8 cellular contexts compared by ENCODE assay signal in the genomic region with DNA sequence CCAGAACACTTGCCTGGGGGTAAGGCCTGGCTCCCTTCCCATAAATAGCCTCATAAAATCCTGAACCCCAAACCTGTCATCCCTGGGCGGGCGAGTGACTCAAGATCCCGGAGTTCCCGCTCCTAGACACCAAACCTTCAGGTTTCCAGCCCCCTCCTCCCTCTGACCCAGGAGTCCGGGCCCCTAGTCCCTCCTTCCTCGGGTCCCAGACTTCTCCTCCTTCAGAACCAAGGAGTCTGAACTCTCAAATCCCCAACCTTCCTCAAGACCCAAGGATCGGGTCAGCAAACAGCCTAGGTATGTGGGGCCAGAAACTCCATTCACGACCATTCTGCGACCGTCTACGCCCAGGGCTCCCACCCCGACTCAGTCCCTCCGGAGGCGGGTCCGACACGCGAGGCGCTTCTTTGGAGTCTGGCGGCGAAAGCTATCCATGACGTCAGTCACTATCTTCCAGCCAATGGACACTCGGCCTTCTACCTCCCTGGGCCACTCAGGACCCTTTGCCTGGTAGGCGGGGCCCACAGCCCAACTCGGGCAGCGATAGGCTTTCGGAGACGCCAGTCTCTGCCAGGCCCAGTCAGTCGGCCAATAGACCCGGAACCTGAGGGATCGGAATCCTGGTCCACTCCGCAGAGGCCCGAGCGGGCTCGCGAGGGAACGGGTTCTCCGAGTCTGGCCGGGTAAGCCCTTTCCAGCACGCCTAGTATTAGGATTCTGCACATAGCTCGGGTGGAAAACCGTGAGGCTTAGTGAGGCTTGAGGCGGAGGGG. TPM values are rescaled to one million over a fixed set of nuclear protein-coding genes. Genes with fewer than 3 reads are reported as not detected.
DNase-seq lines count a peak whose midpoint lies in the region; ATAC-seq and TF ChIP-seq lines count a peak whose summit lies in the region.

No MANE protein-coding gene starts in this region.

- peak overlapping the region; percentile 43 for H4K5ac ChIP-seq in IMR-90 (ENCODE audit: low read depth, low read length)

- TF ChIP-seq POLR2A in IMR-90 (IDR thresholded peaks at IDR 0.05; ENCODE audit: low read depth, low read length): peak; percentile 86

- DNase-seq in DMS 273 treated with DMSO at 0.1 percent for 48 hours (lab: John Stamatoyannopoulos, UW): peak; percentile 95
- peak; percentile 99 for DNase-seq in IMR-90
- DNase-seq in OCI-M2 (lab: John Stamatoyannopoulos, UW; ENCODE audit: unreplicated experiment): peak; percentile 96
- peak; percentile 94 for DNase-seq in activated T-cell treated with anti-CD3 and anti-CD28 coated beads, Interleukin-2, amount 50 U/mL, for 1 hour
- peak; percentile 86 for DNase-seq in epithelial cell of proximal tubule (ENCODE audit: low read depth)
- DNase-seq in mucosa of descending colon: peak; percentile 98 to 100 (median 99)
- peak; percentile 70 to 85 for DNase-seq in stimulated activated CD8-positive, alpha-beta memory T cell treated with anti-CD3 and anti-CD28 coated beads, Interleukin-4, amount 100 ng/mL, for 1 hour (ENCODE audit: low read depth in 2 of 2, low spot score in 1 of 2)

- CTCF ChIA-PET in IMR-90 (lab: Yijun Ruan, JAX): no interaction called here

- peak overlapping the region; percentile 11 for H3K18ac ChIP-seq in IMR-90 (ENCODE audit: low read depth, low read length)

- H3K9me3 ChIP-seq in IMR-90 (ENCODE audit: control insufficient read depth, insufficient read depth, low read length) (no peaks in the 10 kb centered on the region), mucosa of descending colon (no peaks in the 10 kb centered on the region)

- ATAC-seq in GM21529 (IDR thresholded peaks at IDR 0.05; ENCODE audit: unreplicated experiment): peak; percentile 95
- peak; percentile 97 for ATAC-seq in IMR-90 (ENCODE audit: low read depth)
- peak; percentile 97 for ATAC-seq in mucosa of descending colon

- peak overlapping the region; percentile 83 for H3K4me2 ChIP-seq in IMR-90 (ENCODE audit: low read depth, low read length)

- no peaks in the 10 kb centered on the region for H3K36me3 ChIP-seq in IMR-90 (ENCODE audit: control insufficient read depth, insufficient read depth, low read length)
- H3K36me3 ChIP-seq in mucosa of descending colon (ENCODE audit: low read depth): no peaks in the 10 kb centered on the region

- H2BK120ac ChIP-seq in IMR-90 (ENCODE audit: low read depth, low read length): peak overlapping the region; percentile 46

- H3K56ac ChIP-seq in IMR-90 (ENCODE audit: extremely low read depth, insufficient read depth, low read length): peak overlapping the region; percentile 38

- H3K79me1 ChIP-seq in IMR-90 (ENCODE audit: low read depth in 1 of 2, low read length in 2 of 2): peaks cover 0 to 31% of the 10 kb centered on the region in 2 experiments; a peak in 2 of 4 replicates

- TF ChIP-seq RAD21 in IMR-90 (IDR thresholded peaks at IDR 0.05; ENCODE audit: low read length): no peak

- H3K9ac ChIP-seq in IMR-90 (ENCODE audit: low read depth, low read length): peak overlapping the region; percentile 79

- POLR2A ChIA-PET in IMR-90 (lab: Charles Lee; ENCODE audit: unreplicated experiment): no interaction called here

- peak overlapping the region; percentile 6 for H2AK9ac ChIP-seq in IMR-90 (replicated peaks; ENCODE audit: low read depth, low read length, poor library complexity)

- intact Hi-C loops in IMR-90 (cut with micrococcal nuclease): no loop called here
- intact Hi-C loops in mucosa of descending colon (cut with DNase I, micrococcal nuclease): no loop called here

- no peaks in the 10 kb centered on the region; the same call in 1 of the 2 replicates for H4K20me1 ChIP-seq in IMR-90 (ENCODE audit: insufficient read depth, low read length)

- peak overlapping the region; percentile 82 for H3K4ac ChIP-seq in IMR-90 (ENCODE audit: low read depth, low read length)

- H3K27me3 ChIP-seq in IMR-90 (ENCODE audit: control insufficient read depth, insufficient read depth, low read length): peaks cover 11% of the 10 kb centered on the region; the same call in 1 of the 2 replicates

- H2AFZ ChIP-seq in IMR-90 (replicated peaks; ENCODE audit: low read length, poor library complexity): peak overlapping the region; percentile 94

- H4K91ac ChIP-seq in IMR-90 (ENCODE audit: insufficient read depth, low read depth, low read length): peak overlapping the region; percentile 71

- in situ Hi-C loops in IMR-90 (cut with MboI; ENCODE audit: low sequenced_read_pairs): loop anchor here (10.0 kb wide), 1 partner anchor 282 kb away; no protein-coding TSS in a partner anchor

- TF ChIP-seq CTCF in IMR-90 (conservative IDR thresholded peaks at IDR 0.05; ENCODE audit: low read depth, low read length): no peak
- TF ChIP-seq CTCF in epithelial cell of proximal tubule (conservative IDR thresholded peaks at IDR 0.05; ENCODE audit: low read depth, low read length): no peak
- TF ChIP-seq CTCF in mucosa of descending colon (IDR thresholded peaks at IDR 0.05): peak; percentile 17

- peak overlapping the region; percentile 82; the same call in 1 of the 2 replicates for H3K23ac ChIP-seq in IMR-90 (ENCODE audit: low read depth, low read length)

- peak overlapping the region; percentile 55 to 83 for H4K8ac ChIP-seq in IMR-90 (ENCODE audit: low read depth in 2 of 2, low read length in 2 of 2)

- H3K4me3 ChIP-seq in IMR-90 (ENCODE audit: insufficient read depth, low read depth, low read length) (peak overlapping the region; percentile 63), epithelial cell of proximal tubule (ENCODE audit: low read depth, low read length) (peak overlapping the region; percentile 70), mucosa of descending colon (peak overlapping the region; percentile 37)

- dilution Hi-C loops in IMR-90 (cut with HindIII; ENCODE audit: low sequenced_read_pairs, unreplicated experiment): no loop called here

- H3K9me1 ChIP-seq in IMR-90 (ENCODE audit: insufficient read depth, low read length): peaks cover 19% of the 10 kb centered on the region

- peak overlapping the region; percentile 80; the same call in 1 of the 2 replicates for H2AK5ac ChIP-seq in IMR-90 (ENCODE audit: low read depth, low read length)

- H2BK20ac ChIP-seq in IMR-90 (ENCODE audit: low read depth, low read length): no peak overlapping the region

- H3K14ac ChIP-seq in IMR-90 (replicated peaks; ENCODE audit: low read depth, low read length): peak overlapping the region; percentile 89

- WGBS in IMR-90 (ENCODE audit: extremely low coverage in 2 of 2, insufficient read length in 1 of 2), 2 experiments: 0% methylated on average over 10 of the region's 42 CpGs; no CpG with 5 or more reads in 1 of the 2 experiments

- peak overlapping the region; percentile 42 for H3K27ac ChIP-seq in IMR-90 (ENCODE audit: insufficient read depth, low read length)

- no TSS peak for BruUV-seq in IMR-90 (replicated peaks; lab: Mats Ljungman, UMichigan)

- H2BK15ac ChIP-seq in IMR-90 (ENCODE audit: low read depth, low read length): no peak overlapping the region

- peak overlapping the region; percentile 51 for H2BK5ac ChIP-seq in IMR-90 (ENCODE audit: low read depth, low read length, poor library complexity, severe bottlenecking)

- H3K4me1 ChIP-seq in IMR-90 (ENCODE audit: control insufficient read depth, insufficient read depth, low read length) (peaks cover 7% of the 10 kb centered on the region; the same call in 1 of the 2 replicates), mucosa of descending colon (ENCODE audit: low read depth) (peaks cover 20% of the 10 kb centered on the region)

TF ChIP-seq in IMR-90, 13 proteins besides CTCF, POLR2A, EP300 and RAD21 (continues in another document):
- TF ChIP-seq FOS (IDR thresholded peaks at IDR 0.05; ENCODE audit: low read depth, low read length) (peak; percentile 61; the same call in 1 of the 2 replicates), RCOR1 (IDR thresholded peaks at IDR 0.05; ENCODE audit: insufficient replicate concordance, low read length) (no peak), MAZ (IDR thresholded peaks at IDR 0.05; ENCODE audit: borderline replicate concordance, low read depth, low read length) (0 out of 2 replicates have a peak, but pooled peaks have one; percentile 59), MXI1 (IDR thresholded peaks at IDR 0.05; ENCODE audit: borderline replicate concordance, low read depth, low read length) (0 out of 2 replicates have a peak, but pooled peaks have one; percentile 37), SMC3 (IDR thresholded peaks at IDR 0.05; ENCODE audit: low read depth, low read length) (no peak), NFE2L2 (IDR thresholded peaks at IDR 0.05; ENCODE audit: low read depth, low read length) (no peak), BHLHE40 (IDR thresholded peaks at IDR 0.05; ENCODE audit: low read depth, low read length) (no peak), CHD1 (IDR thresholded peaks at IDR 0.05; ENCODE audit: low read depth, low read length) (no peak)
- TF ChIP-seq, protein P1, sequence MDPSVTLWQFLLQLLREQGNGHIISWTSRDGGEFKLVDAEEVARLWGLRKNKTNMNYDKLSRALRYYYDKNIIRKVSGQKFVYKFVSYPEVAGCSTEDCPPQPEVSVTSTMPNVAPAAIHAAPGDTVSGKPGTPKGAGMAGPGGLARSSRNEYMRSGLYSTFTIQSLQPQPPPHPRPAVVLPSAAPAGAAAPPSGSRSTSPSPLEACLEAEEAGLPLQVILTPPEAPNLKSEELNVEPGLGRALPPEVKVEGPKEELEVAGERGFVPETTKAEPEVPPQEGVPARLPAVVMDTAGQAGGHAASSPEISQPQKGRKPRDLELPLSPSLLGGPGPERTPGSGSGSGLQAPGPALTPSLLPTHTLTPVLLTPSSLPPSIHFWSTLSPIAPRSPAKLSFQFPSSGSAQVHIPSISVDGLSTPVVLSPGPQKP (IDR thresholded peaks at IDR 0.05; ENCODE audit: borderline replicate concordance, low read depth, low read length): no peak

RNA-seq across cellular contexts. Expression of a gene that starts 6.6 kb away (rescaled TPM):
- total RNA-seq in IMR-90 (2012; rRNA removed) (not detected in 2 replicates), epithelial cell of proximal tubule (5.0 and 5.7 TPM in 2 replicates), mucosa of descending colon (1 to 10 TPM; 1.7 to 4.0 (median 3.6) TPM)
- 1.0 and 1.2 TPM in 2 replicates for polyA plus RNA-seq in IMR-90 (2012; rRNA removed)
- not detected in 2 replicates for polyA plus RNA-seq in IMR-90 (2012; cell fraction: cytosol; rRNA removed)
- 0.23 TPM in 1 of 2 replicates, not detected in the other for polyA plus RNA-seq in IMR-90 (2012; cell fraction: nucleus; rRNA removed; ENCODE audit: low replicate concordance)

RNA-seq across cellular contexts. Expression of a gene that starts 30.5 kb away (rescaled TPM):
- total RNA-seq in IMR-90 (2012; rRNA removed): 0.83 and 1.1 TPM in 2 replicates
- polyA plus RNA-seq in IMR-90 (2012; rRNA removed): 5.4 and 5.9 TPM in 2 replicates
- 3.2 and 4.7 TPM in 2 replicates for polyA plus RNA-seq in IMR-90 (2012; cell fraction: cytosol; rRNA removed)
- 2.2 and 7.5 TPM in 2 replicates for polyA plus RNA-seq in IMR-90 (2012; cell fraction: nucleus; rRNA removed; ENCODE audit: low replicate concordance)
- total RNA-seq in epithelial cell of proximal tubule: 3.7 and 11.4 TPM in 2 replicates
- 10 to 100 TPM in 2 of 3 donors, 1 to 10 TPM in 1; 7.9 to 11.7 (median 10.0) TPM for total RNA-seq in mucosa of descending colon

RNA-seq across cellular contexts. Expression of a gene that starts 46.0 kb away (rescaled TPM):
- total RNA-seq in IMR-90 (2012; rRNA removed) (not detected in 2 replicates), epithelial cell of proximal tubule (not detected in 2 replicates), mucosa of descending colon (not detected)
- polyA plus RNA-seq in IMR-90 (2012; rRNA removed): not detected in 2 replicates
- not detected in 2 replicates for polyA plus RNA-seq in IMR-90 (2012; cell fraction: cytosol; rRNA removed)
- polyA plus RNA-seq in IMR-90 (2012; cell fraction: nucleus; rRNA removed; ENCODE audit: low replicate concordance): not detected in 2 replicates

Comparison
In these comparisons a context has a peak if more than half of its experiments do, and no peak if none do; other contexts are left out.
1. Peak in every context shown above with its lines: DNase-seq, ATAC-seq, H3K4me3 ChIP-seq and H3K27ac ChIP-seq.